Comparison of ENCODE assay signal across 17 cellular contexts in the genomic region with DNA sequence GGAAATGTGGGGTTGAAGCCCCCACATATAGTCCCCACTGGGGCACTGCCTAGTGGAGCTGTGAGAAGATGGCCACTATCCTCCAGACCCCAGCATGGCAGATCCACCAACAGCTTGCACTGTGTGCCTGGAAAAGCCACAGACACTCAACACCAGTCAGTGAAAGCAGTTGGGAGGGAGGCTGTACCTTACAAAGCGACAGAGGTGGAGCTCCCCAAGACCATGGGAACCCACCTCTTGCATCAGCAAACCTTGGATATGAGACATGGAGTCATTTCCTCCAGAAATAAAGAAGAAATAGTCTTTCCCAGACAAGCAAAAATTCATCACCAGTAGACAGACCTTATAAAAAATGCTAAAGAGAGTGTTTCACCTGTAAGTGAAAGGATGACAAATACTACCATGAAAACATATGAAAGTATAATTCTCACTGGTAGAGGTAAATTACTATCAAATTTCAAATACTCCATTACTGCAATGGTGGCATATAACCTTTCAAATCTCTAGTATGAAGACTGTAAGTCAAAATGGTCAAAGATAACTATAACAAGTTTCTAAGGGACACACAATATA.
"Had no signal": no experiment of that assay in that cellular context is flagged by ENCODE, and none has a peak within 500 bp of the region (broad histone marks: within the 10 kb centered on the region; RNA-seq: fewer than 3 reads in every experiment).

No MANE protein-coding gene starts in this region.

- H3K4me3 ChIP-seq: ascending aorta, coronary artery, lower lobe of right lung, upper lobe of left lung had no signal

- H3K27ac ChIP-seq: ascending aorta, coronary artery, lower lobe of right lung, upper lobe of left lung had no signal

- H3K27me3 ChIP-seq: ascending aorta, upper lobe of left lung had no signal

- H3K4me1 ChIP-seq: ascending aorta, lower lobe of right lung, upper lobe of left lung had no signal

- H3K4me1 Mint-ChIP-seq: nephron had no signal

- H3K4me3 Mint-ChIP-seq: nephron; stimulated activated naive CD8-positive, alpha-beta T cell treated with anti-CD3 and anti-CD28 coated beads, Interleukin-15, Interleukin-2, amounts not matched to agents 100 ng/mL and 50 ng/mL, for 24 hours had no signal

- H3K9me3 ChIP-seq: upper lobe of left lung had no signal

- H3K36me3 ChIP-seq: ascending aorta, lower lobe of right lung, upper lobe of left lung had no signal

- H3K27ac Mint-ChIP-seq: nephron had no signal

- ATAC-seq: left colon, lower lobe of right lung had no signal

- DNase-seq: activated CD4-positive, CD25-positive, alpha-beta regulatory T cell; activated gamma-delta T cell treated with Interleukin-2 at 50 U/mL for 16 hours; foreskin melanocyte; hypothalamus; islet precursor cell; left colon; lower lobe of right lung; nucleus accumbens; stimulated activated CD4-positive, alpha-beta T cell treated with anti-CD3 and anti-CD28 coated beads, Interleukin-1b, Interleukin-23, amount 100 ng/mL, for 48 hours; stimulated activated CD8-positive, alpha-beta memory T cell treated with anti-CD3 and anti-CD28 coated beads, Interleukin-4, amount 100 ng/mL, for 48 hours; T-helper 1 cell; T-helper 9 cell; upper lobe of left lung had no signal

- H3K27me3 Mint-ChIP-seq: stimulated activated naive CD8-positive, alpha-beta T cell treated with anti-CD3 and anti-CD28 coated beads, Interleukin-15, Interleukin-2, amounts not matched to agents 100 ng/mL and 50 ng/mL, for 24 hours had no signal
